Comparison of ENCODE assay signal across 14 cellular contexts in genomic region chr3:155097009-155097349, GRCh38. TPM values are rescaled to one million over a fixed set of nuclear protein-coding genes. Genes with fewer than 3 reads are reported as not detected.
"Had no signal": no experiment of that assay in that cellular context is flagged by ENCODE, and none has a peak within 500 bp of the region (broad histone marks: within the 10 kb centered on the region; RNA-seq: fewer than 3 reads in every experiment).

No MANE protein-coding gene starts in this region.

- H3K36me3 ChIP-seq: right lobe of liver, thyroid gland had no signal

- H3K27ac ChIP-seq: parathyroid adenoma, right lobe of liver, thyroid gland had no signal

- H2AFZ ChIP-seq: parathyroid adenoma had no signal

- H3K9ac ChIP-seq: parathyroid adenoma had no signal

- DNase-seq: cortex of kidney; effector CD4-positive, alpha-beta T cell; head of caudate nucleus; left ventricle myocardium superior; right lobe of liver; small intestine; stimulated activated CD4-positive, alpha-beta T cell treated with anti-CD3 and anti-CD28 coated beads, Interleukin-15, amount 100 ng/mL, for 24 hours; stimulated activated CD4-positive, alpha-beta T cell treated with anti-CD3 and anti-CD28 coated beads, Interleukin-2, amount 100 ng/mL, for 48 hours; stimulated activated naive B cell treated with anti-CD40 and anti-IgM and Interleukin-4, amounts not matched to agents 10 μg/mL and 1 μg/mL and 100 μg/mL, for 72 hours; thyroid gland; trophoblast cell had no signal

- H3K4me1 ChIP-seq: parathyroid adenoma, right lobe of liver, thyroid gland had no signal

- H3K27me3 ChIP-seq: right lobe of liver, thyroid gland had no signal

- H3K4me3 ChIP-seq: lung, right lobe of liver, thyroid gland had no signal

- H3K9me3 ChIP-seq: right lobe of liver, thyroid gland had no signal

RNA-seq across cellular contexts. Expression of gene MME, which starts 16.9 kb away (rescaled TPM):
- total RNA-seq: natural killer cell treated with Interleukin-12 subunit alpha and Interleukin-12 subunit beta and Interleukin-15 and Interleukin-18, amount 100 ng/mL, for 72 hours had no signal
